In genomic region chr2:63587814-63588384, GRCh38 we compare ENCODE assay signal across 8 cellular contexts. TPM values are rescaled to one million over a fixed set of nuclear protein-coding genes. Genes with fewer than 3 reads are reported as not detected.
A peak's percentile ranks its signal among the peaks of the same experiment; 100 is the strongest.
DNase-seq lines count a peak whose midpoint lies in the region; ATAC-seq and TF ChIP-seq lines count a peak whose summit lies in the region.

No MANE protein-coding gene starts in this region.

- intact Hi-C loops in left ventricle myocardium inferior (cut with micrococcal nuclease): no loop called here

- no peaks in the 10 kb centered on the region for H3K9me3 Mint-ChIP-seq in WTC11

- CTCF ChIA-PET in WTC11 (lab: Charles Lee): interaction anchor here (0.9 to 1.7 kb wide), 6 partner anchors 9 to 163 kb away, joined by 3 to 6 read pairs (median 4); no protein-coding TSS in a partner anchor

- POLR2A ChIA-PET in WTC11 (lab: Charles Lee): interaction anchor here (0.6 to 1.9 kb wide), 9 partner anchors 9 to 253 kb away, joined by 3 to 14 read pairs (median 4); partner anchors contain the start of gene UGP2

- ATAC-seq in GM21526 (IDR thresholded peaks at IDR 0.05; ENCODE audit: low FRiP score, unreplicated experiment): peak; percentile 2
- ATAC-seq in WTC11: peak; percentile 5; the same call in 1 of the 2 replicates
- no peak for ATAC-seq in GM19395 (IDR thresholded peaks at IDR 0.05; ENCODE audit: unreplicated experiment)
- ATAC-seq in GM19452 (IDR thresholded peaks at IDR 0.05; ENCODE audit: unreplicated experiment): no peak

- peak; percentile 4 for DNase-seq in A172 (ENCODE audit: low spot score)
- no peak for DNase-seq in WTC11 (ENCODE audit: low spot score)
- no peak for DNase-seq in left ventricle myocardium inferior
- no peak for DNase-seq in smooth muscle cell (lab: John Stamatoyannopoulos, UW; ENCODE audit: unreplicated experiment)
- no peak for DNase-seq in activated CD8-positive, alpha-beta memory T cell treated with anti-CD3 and anti-CD28 coated beads, Interleukin-2, amount 50 U/mL, for 4 hours

- H3K4me3 Mint-ChIP-seq in WTC11: peak overlapping the region; percentile 99

- H3K36me3 Mint-ChIP-seq in WTC11: peaks cover 13% of the 10 kb centered on the region

- no peaks in the 10 kb centered on the region for H3F3A ChIP-seq in smooth muscle cell (ENCODE audit: low read depth)

- no peaks in the 10 kb centered on the region for H3K27me3 Mint-ChIP-seq in WTC11 (ENCODE audit: low read depth)

- H3K36me3 ChIP-seq in left ventricle myocardium inferior (peaks cover 14% of the 10 kb centered on the region), smooth muscle cell (ENCODE audit: low read depth) (no peaks in the 10 kb centered on the region)

- TF ChIP-seq CTCF in WTC11 (IDR thresholded peaks at IDR 0.05) (no peak), left ventricle myocardium inferior (IDR thresholded peaks at IDR 0.05; ENCODE audit: borderline replicate concordance) (no peak), smooth muscle cell (IDR thresholded peaks at IDR 0.05; ENCODE audit: borderline replicate concordance, insufficient read depth, poor library complexity, severe bottlenecking) (no peak)

- peaks cover 82% of the 10 kb centered on the region for H3K79me2 ChIP-seq in smooth muscle cell (ENCODE audit: low read depth)

- WGBS in smooth muscle cell (ENCODE audit: low lambda C conversion rate): 2% methylated on average over 33 of the region's 33 CpGs

- no peaks in the 10 kb centered on the region for H3K27me3 ChIP-seq in left ventricle myocardium inferior (ENCODE audit: low read depth)
- H3K27me3 ChIP-seq in smooth muscle cell (ENCODE audit: low read depth): no peaks in the 10 kb centered on the region

- peak overlapping the region; percentile 57 for H3K9ac ChIP-seq in smooth muscle cell (ENCODE audit: low read depth)

- H4K20me1 ChIP-seq in smooth muscle cell (ENCODE audit: low read depth): peaks cover 14% of the 10 kb centered on the region

- peaks cover 57% of the 10 kb centered on the region for H3K4me1 ChIP-seq in left ventricle myocardium inferior
- H3K4me1 ChIP-seq in smooth muscle cell (ENCODE audit: low read depth): peaks cover 19% of the 10 kb centered on the region

- H3K27ac Mint-ChIP-seq in WTC11: peak overlapping the region; percentile 97

- H3K4me1 Mint-ChIP-seq in WTC11: peaks cover 32% of the 10 kb centered on the region

- H3K27ac ChIP-seq in left ventricle myocardium inferior (replicated peaks): peak overlapping the region; percentile 97
- peak overlapping the region; percentile 58 for H3K27ac ChIP-seq in smooth muscle cell (ENCODE audit: low read depth)

- H3K4me3 ChIP-seq in left ventricle myocardium inferior: peak overlapping the region; percentile 86
- peak overlapping the region; percentile 66 for H3K4me3 ChIP-seq in smooth muscle cell

- peak overlapping the region; percentile 85 for H3K4me2 ChIP-seq in smooth muscle cell

- H2AFZ ChIP-seq in smooth muscle cell (ENCODE audit: low read depth): peak overlapping the region; percentile 84

- H3K9me3 ChIP-seq in left ventricle myocardium inferior (replicated peaks) (no peaks in the 10 kb centered on the region), smooth muscle cell (replicated peaks; ENCODE audit: low read depth) (no peaks in the 10 kb centered on the region)

TF ChIP-seq in WTC11, 78 proteins besides CTCF, POLR2A, EP300 and RAD21:
- TF ChIP-seq E2F5 (CRISPR knock-in tag; IDR thresholded peaks at IDR 0.05): 0 out of 2 replicates have a peak, but pooled peaks have one; percentile 35
- peak; percentile 76; the same call in 1 of the 2 replicates for TF ChIP-seq ARID4B (CRISPR knock-in tag; IDR thresholded peaks at IDR 0.05; ENCODE audit: borderline replicate concordance)
- TF ChIP-seq AR (CRISPR knock-in tag; IDR thresholded peaks at IDR 0.05): no peak

RNA-seq across cellular contexts. Expression of gene WDPCP, which starts 0.4 kb away (rescaled TPM):
- 4.9 and 8.7 TPM in 2 replicates for total RNA-seq in A172 (2014; rRNA removed; shearing (Covaris generic))
- total RNA-seq in WTC11 (2021) (7.3 to 11.6 TPM (median 10.9 TPM) in 3 replicates), left ventricle myocardium inferior (18.8 TPM), smooth muscle cell (8.1 and 11.6 TPM in 2 replicates)
- 7.5 and 8.1 TPM in 2 replicates for polyA plus RNA-seq in smooth muscle cell

RNA-seq across cellular contexts. Expression of gene MDH1, which starts 0.9 kb away (rescaled TPM):
- 418 and 440 TPM in 2 replicates for total RNA-seq in A172 (2014; rRNA removed; shearing (Covaris generic))
- total RNA-seq in WTC11 (2021) (255 to 268 TPM (median 259 TPM) in 3 replicates), left ventricle myocardium inferior (1,481 TPM), smooth muscle cell (280 and 290 TPM in 2 replicates)
- 251 and 275 TPM in 2 replicates for polyA plus RNA-seq in smooth muscle cell

Comparison
In these comparisons a context has a peak if more than half of its experiments do, and no peak if none do; other contexts are left out.
1. ATAC-seq: peak in GM21526 (single experiment) and WTC11 (single experiment); none in GM19395 (single experiment) and GM19452 (single experiment).